Comparison of ENCODE assay signal across 2 cellular contexts in genomic region chr14:81955123-81955522, GRCh38.
TF ChIP-seq lines count a peak whose summit lies in the region.

No MANE protein-coding gene starts in this region.

TF ChIP-seq in HepG2, 621 proteins besides CTCF, POLR2A, EP300 and RAD21:
- peak; percentile 97 to 98 for TF ChIP-seq MAFK (conservative IDR thresholded peaks at IDR 0.05 in 1 of 2, IDR thresholded peaks at IDR 0.05 in 1 of 2; ENCODE audit: low read length in 2 of 2)
- TF ChIP-seq REL (CRISPR knock-in tag; conservative IDR thresholded peaks at IDR 0.05) = no peak
- TF ChIP-seq MAFF (IDR thresholded peaks at IDR 0.05; ENCODE audit: low read depth, low read length) = peak; percentile 98

TF ChIP-seq in H1, 55 proteins besides CTCF, POLR2A, EP300 and RAD21:
- TF ChIP-seq CBX5 (IDR thresholded peaks at IDR 0.05; ENCODE audit: low read depth, low read length) (no peak), MAFK (IDR thresholded peaks at IDR 0.05; ENCODE audit: low read depth, low read length) (peak; percentile 93)
TF ChIP-seq in H1: peak in this region for 1.
